ENCODE assay signal across 6 cellular contexts in genomic region chr5:240550-240949, GRCh38. TPM values are rescaled to one million over a fixed set of nuclear protein-coding genes. Genes with fewer than 3 reads are reported as not detected.
"Had no signal": no experiment of that assay in that cellular context is flagged by ENCODE, and none has a peak within 500 bp of the region (broad histone marks: within the 10 kb centered on the region; RNA-seq: fewer than 3 reads in every experiment).

No MANE protein-coding gene starts in this region.

RNA-seq across cellular contexts. Expression of gene LRRC14B, which starts 49.3 kb away (rescaled TPM):
- total RNA-seq: GM23338, H1, H9, HepG2, HT-29 had no signal
- polyA plus RNA-seq: GM23338, H1, HepG2, IgD-negative memory B cell had no signal
